In the genomic region with DNA sequence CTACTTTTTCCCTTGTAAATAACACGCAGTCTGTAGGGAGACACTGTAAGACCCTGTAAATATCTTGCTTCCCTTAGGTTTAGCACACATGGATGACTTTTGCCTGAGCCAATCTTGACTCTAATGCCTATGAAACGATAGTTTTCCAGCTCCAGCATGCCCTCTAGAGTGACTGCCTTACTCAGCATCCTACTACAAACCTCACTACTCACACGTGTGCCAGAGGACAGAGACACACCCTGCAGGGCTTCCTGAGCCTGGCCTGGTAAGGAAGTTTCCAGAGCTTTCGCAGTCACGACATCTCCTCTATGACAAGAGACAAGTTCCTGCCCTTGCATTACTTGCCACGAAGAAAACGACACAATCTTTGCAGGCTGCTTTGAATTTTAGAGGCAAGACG, we compare ENCODE assay signal across 1 cellular context.
TF ChIP-seq lines count a peak whose summit lies in the region.

No MANE protein-coding gene starts in this region.

TF ChIP-seq in WTC11, 78 proteins besides CTCF, POLR2A, EP300 and RAD21 (continued from another document):
- TF ChIP-seq SMAD4 (CRISPR knock-in tag; IDR thresholded peaks at IDR 0.05) (peak; percentile 46; the same call in 1 of the 2 replicates), TEAD4 (CRISPR knock-in tag; IDR thresholded peaks at IDR 0.05) (0 out of 2 replicates have a peak, but pooled peaks have one; percentile 62), PRRX2 (CRISPR knock-in tag; IDR thresholded peaks at IDR 0.05) (no peak), MYBL2 (CRISPR knock-in tag; IDR thresholded peaks at IDR 0.05) (peak; percentile 82), ZNF423 (CRISPR knock-in tag; IDR thresholded peaks at IDR 0.05) (no peak), CBFB (CRISPR knock-in tag; IDR thresholded peaks at IDR 0.05; ENCODE audit: low read depth) (no peak), OVOL2 (CRISPR knock-in tag; IDR thresholded peaks at IDR 0.05; ENCODE audit: borderline replicate concordance) (no peak), CREB1 (CRISPR knock-in tag; IDR thresholded peaks at IDR 0.05) (peak; percentile 54; the same call in 1 of the 2 replicates), GABPB1 (CRISPR knock-in tag; IDR thresholded peaks at IDR 0.05) (no peak), ZNF138 (CRISPR knock-in tag; conservative IDR thresholded peaks at IDR 0.05) (0 out of 2 replicates have a peak, but pooled peaks have one; percentile 19), TEAD1 (CRISPR knock-in tag; IDR thresholded peaks at IDR 0.05) (peak; percentile 91), FOXP1 (CRISPR knock-in tag; IDR thresholded peaks at IDR 0.05; ENCODE audit: borderline replicate concordance) (peak; percentile 43; the same call in 1 of the 2 replicates), ZNF232 (CRISPR knock-in tag; IDR thresholded peaks at IDR 0.05) (peak; percentile 94), SOX15 (CRISPR knock-in tag; IDR thresholded peaks at IDR 0.05) (no peak), SMAD3 (CRISPR knock-in tag; IDR thresholded peaks at IDR 0.05; ENCODE audit: borderline replicate concordance) (peak; percentile 87; the same call in 1 of the 2 replicates), NFE2L1 (CRISPR knock-in tag; IDR thresholded peaks at IDR 0.05) (peak; percentile 82; the same call in 1 of the 2 replicates)
- TF ChIP-seq, protein P1, sequence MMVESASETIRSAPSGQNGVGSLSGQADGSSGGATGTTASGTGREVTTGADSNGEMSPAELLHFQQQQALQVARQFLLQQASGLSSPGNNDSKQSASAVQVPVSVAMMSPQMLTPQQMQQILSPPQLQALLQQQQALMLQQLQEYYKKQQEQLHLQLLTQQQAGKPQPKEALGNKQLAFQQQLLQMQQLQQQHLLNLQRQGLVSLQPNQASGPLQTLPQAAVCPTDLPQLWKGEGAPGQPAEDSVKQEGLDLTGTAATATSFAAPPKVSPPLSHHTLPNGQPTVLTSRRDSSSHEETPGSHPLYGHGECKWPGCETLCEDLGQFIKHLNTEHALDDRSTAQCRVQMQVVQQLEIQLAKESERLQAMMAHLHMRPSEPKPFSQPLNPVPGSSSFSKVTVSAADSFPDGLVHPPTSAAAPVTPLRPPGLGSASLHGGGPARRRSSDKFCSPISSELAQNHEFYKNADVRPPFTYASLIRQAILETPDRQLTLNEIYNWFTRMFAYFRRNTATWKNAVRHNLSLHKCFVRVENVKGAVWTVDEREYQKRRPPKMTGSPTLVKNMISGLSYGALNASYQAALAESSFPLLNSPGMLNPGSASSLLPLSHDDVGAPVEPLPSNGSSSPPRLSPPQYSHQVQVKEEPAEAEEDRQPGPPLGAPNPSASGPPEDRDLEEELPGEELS (CRISPR knock-in tag; IDR thresholded peaks at IDR 0.05): peak; percentile 96
- TF ChIP-seq, protein P2, sequence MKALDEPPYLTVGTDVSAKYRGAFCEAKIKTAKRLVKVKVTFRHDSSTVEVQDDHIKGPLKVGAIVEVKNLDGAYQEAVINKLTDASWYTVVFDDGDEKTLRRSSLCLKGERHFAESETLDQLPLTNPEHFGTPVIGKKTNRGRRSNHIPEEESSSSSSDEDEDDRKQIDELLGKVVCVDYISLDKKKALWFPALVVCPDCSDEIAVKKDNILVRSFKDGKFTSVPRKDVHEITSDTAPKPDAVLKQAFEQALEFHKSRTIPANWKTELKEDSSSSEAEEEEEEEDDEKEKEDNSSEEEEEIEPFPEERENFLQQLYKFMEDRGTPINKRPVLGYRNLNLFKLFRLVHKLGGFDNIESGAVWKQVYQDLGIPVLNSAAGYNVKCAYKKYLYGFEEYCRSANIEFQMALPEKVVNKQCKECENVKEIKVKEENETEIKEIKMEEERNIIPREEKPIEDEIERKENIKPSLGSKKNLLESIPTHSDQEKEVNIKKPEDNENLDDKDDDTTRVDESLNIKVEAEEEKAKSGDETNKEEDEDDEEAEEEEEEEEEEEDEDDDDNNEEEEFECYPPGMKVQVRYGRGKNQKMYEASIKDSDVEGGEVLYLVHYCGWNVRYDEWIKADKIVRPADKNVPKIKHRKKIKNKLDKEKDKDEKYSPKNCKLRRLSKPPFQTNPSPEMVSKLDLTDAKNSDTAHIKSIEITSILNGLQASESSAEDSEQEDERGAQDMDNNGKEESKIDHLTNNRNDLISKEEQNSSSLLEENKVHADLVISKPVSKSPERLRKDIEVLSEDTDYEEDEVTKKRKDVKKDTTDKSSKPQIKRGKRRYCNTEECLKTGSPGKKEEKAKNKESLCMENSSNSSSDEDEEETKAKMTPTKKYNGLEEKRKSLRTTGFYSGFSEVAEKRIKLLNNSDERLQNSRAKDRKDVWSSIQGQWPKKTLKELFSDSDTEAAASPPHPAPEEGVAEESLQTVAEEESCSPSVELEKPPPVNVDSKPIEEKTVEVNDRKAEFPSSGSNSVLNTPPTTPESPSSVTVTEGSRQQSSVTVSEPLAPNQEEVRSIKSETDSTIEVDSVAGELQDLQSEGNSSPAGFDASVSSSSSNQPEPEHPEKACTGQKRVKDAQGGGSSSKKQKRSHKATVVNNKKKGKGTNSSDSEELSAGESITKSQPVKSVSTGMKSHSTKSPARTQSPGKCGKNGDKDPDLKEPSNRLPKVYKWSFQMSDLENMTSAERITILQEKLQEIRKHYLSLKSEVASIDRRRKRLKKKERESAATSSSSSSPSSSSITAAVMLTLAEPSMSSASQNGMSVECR (CRISPR knock-in tag; IDR thresholded peaks at IDR 0.05; ENCODE audit: borderline replicate concordance): peak; percentile 65; the same call in 1 of the 2 replicates
- TF ChIP-seq, protein P3, sequence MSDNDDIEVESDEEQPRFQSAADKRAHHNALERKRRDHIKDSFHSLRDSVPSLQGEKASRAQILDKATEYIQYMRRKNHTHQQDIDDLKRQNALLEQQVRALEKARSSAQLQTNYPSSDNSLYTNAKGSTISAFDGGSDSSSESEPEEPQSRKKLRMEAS (CRISPR knock-in tag; IDR thresholded peaks at IDR 0.05): peak; percentile 94
- TF ChIP-seq, protein P4, sequence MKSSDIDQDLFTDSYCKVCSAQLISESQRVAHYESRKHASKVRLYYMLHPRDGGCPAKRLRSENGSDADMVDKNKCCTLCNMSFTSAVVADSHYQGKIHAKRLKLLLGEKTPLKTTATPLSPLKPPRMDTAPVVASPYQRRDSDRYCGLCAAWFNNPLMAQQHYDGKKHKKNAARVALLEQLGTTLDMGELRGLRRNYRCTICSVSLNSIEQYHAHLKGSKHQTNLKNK (CRISPR knock-in tag; IDR thresholded peaks at IDR 0.05): no peak
- TF ChIP-seq, protein P5, sequence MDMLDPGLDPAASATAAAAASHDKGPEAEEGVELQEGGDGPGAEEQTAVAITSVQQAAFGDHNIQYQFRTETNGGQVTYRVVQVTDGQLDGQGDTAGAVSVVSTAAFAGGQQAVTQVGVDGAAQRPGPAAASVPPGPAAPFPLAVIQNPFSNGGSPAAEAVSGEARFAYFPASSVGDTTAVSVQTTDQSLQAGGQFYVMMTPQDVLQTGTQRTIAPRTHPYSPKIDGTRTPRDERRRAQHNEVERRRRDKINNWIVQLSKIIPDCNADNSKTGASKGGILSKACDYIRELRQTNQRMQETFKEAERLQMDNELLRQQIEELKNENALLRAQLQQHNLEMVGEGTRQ (CRISPR knock-in tag; IDR thresholded peaks at IDR 0.05): no peak; the same call in 1 of the 2 replicates
